8 cellular contexts compared by ENCODE assay signal in the genomic region with DNA sequence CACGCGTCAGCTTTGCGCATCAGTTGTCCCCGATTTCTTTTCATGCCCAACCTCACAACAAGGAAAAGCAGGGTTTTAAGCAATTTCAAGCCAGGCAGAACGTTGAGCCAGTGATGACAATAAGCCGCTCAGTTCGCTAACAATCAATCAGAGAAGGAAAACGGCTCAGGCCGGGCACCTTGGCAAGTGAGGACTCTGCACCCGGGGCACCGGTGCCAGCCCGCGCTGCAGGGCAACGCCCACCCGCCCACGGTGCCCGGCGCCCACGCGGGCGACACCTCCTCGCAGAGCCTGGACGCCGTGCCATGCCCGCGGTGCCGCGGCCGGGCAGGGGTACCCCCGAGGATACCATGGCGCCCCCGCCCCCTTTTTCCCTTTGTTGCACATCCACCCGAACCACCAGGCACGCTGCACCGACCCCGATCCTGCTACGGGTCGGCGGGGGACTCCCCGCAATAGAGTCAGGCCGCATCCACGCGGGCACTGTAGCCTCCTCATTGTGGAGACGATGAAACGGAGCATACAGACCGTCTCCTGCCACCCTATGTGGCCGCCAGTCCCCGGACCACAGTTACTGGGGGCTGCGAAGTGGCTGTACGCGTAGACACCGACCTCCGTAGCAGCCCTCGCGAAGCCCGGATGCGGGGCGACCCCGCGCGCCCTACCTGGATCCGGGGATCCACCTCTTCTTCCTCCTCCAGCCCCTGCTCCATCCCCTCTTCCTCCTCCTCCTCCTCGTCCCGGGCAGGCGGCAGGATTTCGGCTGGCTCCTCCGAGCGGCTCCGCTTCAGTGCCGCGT. TPM values are rescaled to one million over a fixed set of nuclear protein-coding genes. Genes with fewer than 3 reads are reported as not detected.
DNase-seq lines count a peak whose midpoint lies in the region; ATAC-seq and TF ChIP-seq lines count a peak whose summit lies in the region.

No MANE protein-coding gene starts in this region.

- no peaks in the 10 kb centered on the region for H4K20me1 ChIP-seq in SK-N-SH (ENCODE audit: insufficient read depth)

- H3K27ac ChIP-seq in SK-N-SH (ENCODE audit: low read depth in 2 of 2, low read length in 1 of 2) (peak overlapping the region; percentile 25 to 39; a peak in 2 of 4 replicates), skeletal muscle tissue (ENCODE audit: low read depth, low read length) (peak overlapping the region; percentile 86)

- no peaks in the 10 kb centered on the region for H3K27me3 ChIP-seq in SK-N-SH (ENCODE audit: insufficient read depth)
- H3K27me3 ChIP-seq in skeletal muscle tissue (ENCODE audit: control insufficient read depth in 3 of 3, insufficient read depth in 3 of 3, low read length in 3 of 3) = no peaks in the 10 kb centered on the region

- in situ Hi-C loops in astrocyte of the cerebellum (cut with HindIII; ENCODE audit: low sequenced_read_pairs) = no loop called here

- TF ChIP-seq EP300 in SK-N-SH (IDR thresholded peaks at IDR 0.05; ENCODE audit: borderline replicate concordance in 1 of 2, low read depth in 1 of 2, low read length in 1 of 2) = no peak

- POLR2A ChIA-PET in SK-N-SH (lab: Yijun Ruan, JAX) = no interaction called here

- H3F3A ChIP-seq in SK-N-SH (replicated peaks; ENCODE audit: insufficient read depth) = no peaks in the 10 kb centered on the region

- H3K4me2 ChIP-seq in SK-N-SH = peak overlapping the region; percentile 90

- H3K4me3 ChIP-seq in SK-N-SH (ENCODE audit: low read depth in 2 of 2, low read length in 1 of 2) = peak overlapping the region; percentile 79 to 91
- H3K4me3 ChIP-seq in astrocyte of the cerebellum (ENCODE audit: low read depth, low read length) = peak overlapping the region; percentile 71
- H3K4me3 ChIP-seq in iPS-18c (ENCODE audit: insufficient read depth, low read depth, low read length) = peak overlapping the region; percentile 89
- H3K4me3 ChIP-seq in skeletal muscle tissue (ENCODE audit: low read length in 3 of 3) = peak overlapping the region; percentile 89 to 94 (median 91)

- peak; percentile 34 for ATAC-seq in GM18517 (IDR thresholded peaks at IDR 0.05; ENCODE audit: unreplicated experiment)
- peak; percentile 21 for ATAC-seq in HG02943 (IDR thresholded peaks at IDR 0.05; ENCODE audit: low read depth, unreplicated experiment)
- no peak for ATAC-seq in HG03469 (IDR thresholded peaks at IDR 0.05; ENCODE audit: unreplicated experiment)

- peak; percentile 77 for DNase-seq in SK-N-SH
- DNase-seq in astrocyte of the cerebellum (ENCODE audit: low read depth) = no peak
- DNase-seq in NCI-H2081 treated with DMSO at 0.1 percent for 48 hours (lab: John Stamatoyannopoulos, UW) = no peak

- peaks cover 0 to 4% of the 10 kb centered on the region in 2 experiments for H3K36me3 ChIP-seq in SK-N-SH (replicated peaks in 1 of 2; ENCODE audit: control insufficient read depth in 1 of 2, insufficient read depth in 2 of 2, low read length in 1 of 2)
- H3K36me3 ChIP-seq in skeletal muscle tissue (ENCODE audit: control insufficient read depth in 3 of 3, insufficient read depth in 3 of 3, low read length in 3 of 3) = no peaks in the 10 kb centered on the region

- H3K9ac ChIP-seq in SK-N-SH (peak overlapping the region; percentile 72), skeletal muscle tissue (ENCODE audit: low read depth in 1 of 3, low read length in 3 of 3) (peak overlapping the region; percentile 88 to 91 (median 90))

- 3% methylated on average over 34 of the region's 71 CpGs for WGBS in SK-N-SH (ENCODE audit: low lambda C conversion rate)

- TF ChIP-seq RAD21 in SK-N-SH (IDR thresholded peaks at IDR 0.05; ENCODE audit: low read length) = no peak

- peak overlapping the region; percentile 89 for H2AFZ ChIP-seq in SK-N-SH (ENCODE audit: low read depth)

- peaks cover 8% of the 10 kb centered on the region; the same call in 1 of the 2 replicates for H3K79me2 ChIP-seq in SK-N-SH (ENCODE audit: insufficient read depth)

- peaks cover 7 to 11% of the 10 kb centered on the region in 2 experiments; a peak in 2 of 4 replicates for H3K4me1 ChIP-seq in SK-N-SH (ENCODE audit: control insufficient read depth in 1 of 2, insufficient read depth in 2 of 2, low read depth in 1 of 2, low read length in 1 of 2)
- H3K4me1 ChIP-seq in skeletal muscle tissue (ENCODE audit: control insufficient read depth in 3 of 3, insufficient read depth in 3 of 3, low read length in 3 of 3) = peaks cover 41 to 52% (median 46%) of the 10 kb centered on the region in 3 donors

- TF ChIP-seq CTCF in SK-N-SH (IDR thresholded peaks at IDR 0.05) (no peak), astrocyte of the cerebellum (IDR thresholded peaks at IDR 0.05; ENCODE audit: low read depth, low read length, missing control alignments) (no peak)

- no peaks in the 10 kb centered on the region for H3K9me2 ChIP-seq in SK-N-SH

- CTCF ChIA-PET in SK-N-SH (lab: Yijun Ruan, JAX) = interaction anchor here (0.6 to 8.3 kb wide), 23 partner anchors 12 to 230 kb away, joined by 3 to 59 read pairs (median 4); no protein-coding TSS in a partner anchor

- H3K9me3 ChIP-seq in SK-N-SH (no peaks in the 10 kb centered on the region), iPS-18c (ENCODE audit: control insufficient read depth, insufficient read depth, low read length) (no peaks in the 10 kb centered on the region), skeletal muscle tissue (ENCODE audit: control insufficient read depth in 3 of 3, low read length in 3 of 3) (no peaks in the 10 kb centered on the region)

TF ChIP-seq in SK-N-SH, 30 proteins besides CTCF, POLR2A, EP300 and RAD21:
- TF ChIP-seq MXI1 (IDR thresholded peaks at IDR 0.05; ENCODE audit: low read depth, low read length) (peak; percentile 40), YY1 (IDR thresholded peaks at IDR 0.05; ENCODE audit: low read depth) (no peak), SMC3 (IDR thresholded peaks at IDR 0.05; ENCODE audit: low read depth, low read length) (no peak), FOXM1 (IDR thresholded peaks at IDR 0.05; ENCODE audit: low read depth) (no peak), RFX5 (IDR thresholded peaks at IDR 0.05; ENCODE audit: low read length) (no peak), SIN3A (IDR thresholded peaks at IDR 0.05; ENCODE audit: borderline replicate concordance, low read depth, low read length) (peak; percentile 18; the same call in 1 of the 2 replicates)
- TF ChIP-seq, protein P1, sequence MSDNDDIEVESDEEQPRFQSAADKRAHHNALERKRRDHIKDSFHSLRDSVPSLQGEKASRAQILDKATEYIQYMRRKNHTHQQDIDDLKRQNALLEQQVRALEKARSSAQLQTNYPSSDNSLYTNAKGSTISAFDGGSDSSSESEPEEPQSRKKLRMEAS (IDR thresholded peaks at IDR 0.05; ENCODE audit: low read depth) = peak; percentile 21; the same call in 1 of the 2 replicates

RNA-seq across cellular contexts. Expression of a gene that starts 0.6 kb away (rescaled TPM):
- 29.5 and 32.3 TPM in 2 replicates for polyA plus RNA-seq in SK-N-SH (2012; rRNA removed)
- 27.5 and 29.2 TPM in 2 replicates for polyA plus RNA-seq in SK-N-SH (2012; cell fraction: cytosol; rRNA removed)
- 33.0 and 35.2 TPM in 2 replicates for polyA plus RNA-seq in SK-N-SH (2012; cell fraction: nucleus; rRNA removed)
- total RNA-seq in skeletal muscle tissue = 24.0 TPM
